Comparison of ENCODE assay signal across 8 cellular contexts in genomic region chr16:47492428-47493357, GRCh38. TPM values are rescaled to one million over a fixed set of nuclear protein-coding genes. Genes with fewer than 3 reads are reported as not detected.
A peak's percentile ranks its signal among the peaks of the same experiment; 100 is the strongest.
DNase-seq lines count a peak whose midpoint lies in the region; ATAC-seq and TF ChIP-seq lines count a peak whose summit lies in the region.

No MANE protein-coding gene starts in this region.

- ATAC-seq in HG02571 (IDR thresholded peaks at IDR 0.05; ENCODE audit: unreplicated experiment) (peak; percentile 78), omental fat pad (ENCODE audit: low FRiP score) (peak; percentile 68)

- TF ChIP-seq CTCF in omental fat pad (IDR thresholded peaks at IDR 0.05): no peak

- peak overlapping the region; percentile 6 to 34 for H3K27ac ChIP-seq in esophagus (ENCODE audit: low read depth in 2 of 2, low read length in 1 of 2)

- DNase-seq in activated T-cell treated with anti-CD3 and anti-CD28 coated beads for 48 hours (ENCODE audit: low read depth): peak; percentile 10
- DNase-seq in activated T-cell treated with anti-CD3 and anti-CD28 coated beads for 4 hours: no peak
- DNase-seq in NOMO-1 (lab: John Stamatoyannopoulos, UW; ENCODE audit: unreplicated experiment in 2 of 2): peak; percentile 81 to 83
- DNase-seq in omental fat pad (ENCODE audit: low spot score): no peak
- DNase-seq in NCI-H226: no peak
- no peak for DNase-seq in NK-92 (lab: John Stamatoyannopoulos, UW; ENCODE audit: unreplicated experiment)

- WGBS in esophagus, 2 donors: 74 to 80% methylated on average over 10 of the region's 10 CpGs

- no peaks in the 10 kb centered on the region for H3K4me1 ChIP-seq in esophagus (ENCODE audit: control insufficient read depth in 2 of 2, insufficient read depth in 2 of 2, low read length in 1 of 2)

- no peaks in the 10 kb centered on the region for H3K9me3 ChIP-seq in esophagus (ENCODE audit: control insufficient read depth in 2 of 2, insufficient read depth in 1 of 2, low read depth in 1 of 2, low read length in 1 of 2)

- H3K27me3 ChIP-seq in esophagus (ENCODE audit: control insufficient read depth in 1 of 2, insufficient read depth in 2 of 2, low read length in 2 of 2): no peaks in the 10 kb centered on the region

- no peak overlapping the region for H3K4me3 ChIP-seq in esophagus (ENCODE audit: low read depth in 1 of 2, low read length in 2 of 2)

- H3K36me3 ChIP-seq in esophagus (ENCODE audit: control insufficient read depth in 2 of 2, insufficient read depth in 2 of 2, low read length in 1 of 2): peaks cover 0 to 2% of the 10 kb centered on the region in 2 donors

RNA-seq across cellular contexts. Expression of gene PHKB, which starts 31.6 kb away (rescaled TPM):
- 10 to 100 TPM; 19.5 to 21.2 TPM for polyA plus RNA-seq in esophagus
- 100 to 1,000 TPM in 1 of 4 donors, 10 to 100 TPM in 3; 55.1 to 112 (median 66.4) TPM for total RNA-seq in omental fat pad

RNA-seq across cellular contexts. Expression of gene ITFG1, which starts 31.8 kb away (rescaled TPM):
- 10 to 100 TPM in 1 of 2 donors, 1 to 10 TPM in 1; 9.0 to 16.8 TPM for polyA plus RNA-seq in esophagus
- total RNA-seq in omental fat pad: 10 to 100 TPM; 32.5 to 63.1 (median 43.1) TPM

Comparison
In these comparisons a context has a peak if more than half of its experiments do, and no peak if none do; other contexts are left out.
1. DNase-seq: peak in activated T-cell treated with anti-CD3 and anti-CD28 coated beads for 48 hours (single experiment) and NOMO-1 (2 of 2); none in activated T-cell treated with anti-CD3 and anti-CD28 coated beads for 4 hours (single experiment), omental fat pad (single experiment), NCI-H226 (single experiment) and NK-92 (single experiment).